Comparison of ENCODE assay signal across 8 cellular contexts in the genomic region with DNA sequence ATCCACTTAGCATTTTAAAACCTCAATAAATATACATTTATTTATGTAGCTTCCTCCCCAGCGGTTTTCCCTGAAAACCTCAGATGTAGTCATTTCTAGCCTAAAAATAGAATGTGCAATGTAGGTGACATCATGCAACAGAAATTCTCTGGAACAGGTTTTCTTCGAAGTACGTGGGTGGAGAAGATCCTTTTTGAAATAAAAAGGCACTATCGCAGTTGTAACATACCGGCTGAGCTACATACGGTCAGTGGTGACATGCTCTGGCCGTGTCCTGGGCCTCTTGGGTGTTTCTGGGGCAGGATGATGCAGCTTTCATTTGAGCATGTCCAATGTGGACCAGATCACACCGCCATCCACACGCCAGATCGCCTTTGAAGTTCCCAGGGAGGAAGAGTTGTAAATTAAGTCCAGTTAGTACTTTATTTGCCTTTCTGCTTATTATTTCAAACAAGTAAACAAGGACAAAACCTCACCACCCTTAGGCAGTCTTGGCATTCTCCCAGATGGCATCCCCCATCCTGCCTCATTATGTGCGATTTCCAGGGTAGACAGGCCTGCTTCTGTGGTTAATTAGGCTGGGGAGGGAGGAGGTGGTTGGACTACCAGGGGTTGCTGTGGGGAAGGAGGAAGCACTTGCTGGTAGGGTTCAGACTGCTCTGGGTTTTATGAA.
A peak's percentile ranks its signal among the peaks of the same experiment; 100 is the strongest.
DNase-seq lines count a peak whose midpoint lies in the region; ATAC-seq and TF ChIP-seq lines count a peak whose summit lies in the region.

No MANE protein-coding gene starts in this region.

- no peak overlapping the region for H2BK120ac ChIP-seq in H9 (ENCODE audit: low read depth, low read length, poor library complexity, severe bottlenecking)

- no peaks in the 10 kb centered on the region for H3K9me2 ChIP-seq in PC-9 (ENCODE audit: insufficient read depth)

- DNase-seq in natural killer cell treated with Interleukin-12 subunit alpha and Interleukin-12 subunit beta and Interleukin-15 and Interleukin-18, amount 100 ng/mL, for 72 hours (ENCODE audit: low spot score): peak; percentile 74
- no peak for DNase-seq in natural killer cell
- peak; percentile 32 to 86 for DNase-seq in PC-9
- peak; percentile 18 for DNase-seq in cerebellum (ENCODE audit: low spot score)
- DNase-seq in smooth muscle cell (lab: John Stamatoyannopoulos, UW; ENCODE audit: unreplicated experiment): no peak
- DNase-seq in H9: no peak

- no peak overlapping the region for H3K56ac ChIP-seq in H9 (ENCODE audit: insufficient read length, low read depth, low read length)

- peaks cover 18% of the 10 kb centered on the region for H3K36me3 Mint-ChIP-seq in natural killer cell treated with Interleukin-12 subunit alpha and Interleukin-12 subunit beta and Interleukin-15 and Interleukin-18, amount 100 ng/mL, for 72 hours
- H3K36me3 Mint-ChIP-seq in natural killer cell (no peaks in the 10 kb centered on the region), H9 (ENCODE audit: insufficient read depth in 1 of 3, low read depth in 3 of 3) (peaks cover 2 to 8% (median 2%) of the 10 kb centered on the region in 3 experiments; a peak in 5 of 7 replicates)

- no peak overlapping the region for H2AFZ ChIP-seq in PC-9
- no peak overlapping the region for H2AFZ ChIP-seq in smooth muscle cell (ENCODE audit: low read depth)
- H2AFZ ChIP-seq in H9 (ENCODE audit: low read length): no peak overlapping the region

- no peak overlapping the region for H3K4ac ChIP-seq in H9 (ENCODE audit: low read depth, low read length)

- H3F3A ChIP-seq in PC-9 (ENCODE audit: insufficient read depth, low read depth): peaks cover 22% of the 10 kb centered on the region
- H3F3A ChIP-seq in smooth muscle cell (ENCODE audit: low read depth): no peaks in the 10 kb centered on the region

- intact Hi-C loops in natural killer cell (cut with micrococcal nuclease): no loop called here
- intact Hi-C loops in PC-9 (cut with micrococcal nuclease; ENCODE audit: unreplicated experiment): no loop called here

- no peaks in the 10 kb centered on the region for H3K23me2 ChIP-seq in H9 (ENCODE audit: insufficient read length, low read depth, low read length, poor library complexity, severe bottlenecking)

- H3K4me3 ChIP-seq in PC-9 (peak overlapping the region; percentile 0; the same call in 1 of the 2 replicates), smooth muscle cell (no peak overlapping the region)

- no peak for TF ChIP-seq CTCF in natural killer cell (IDR thresholded peaks at IDR 0.05)
- no peak for TF ChIP-seq CTCF in PC-9 (conservative IDR thresholded peaks at IDR 0.05)
- no peak for TF ChIP-seq CTCF in smooth muscle cell (IDR thresholded peaks at IDR 0.05; ENCODE audit: borderline replicate concordance, insufficient read depth, poor library complexity, severe bottlenecking)
- no peak for TF ChIP-seq CTCF in H9 (conservative IDR thresholded peaks at IDR 0.05)

- H3K9ac ChIP-seq in smooth muscle cell (ENCODE audit: low read depth) (peak overlapping the region; percentile 85), H9 (ENCODE audit: extremely low read depth, insufficient read length, low read length) (no peak overlapping the region)

- H2BK5ac ChIP-seq in H9 (ENCODE audit: insufficient read length, low read length): no peak overlapping the region

- BruUV-seq in PC-9 (replicated peaks; lab: Mats Ljungman, UMichigan): TSS peak; percentile 51

- no peaks in the 10 kb centered on the region for H3K79me2 ChIP-seq in PC-9 (ENCODE audit: low read depth)
- no peaks in the 10 kb centered on the region for H3K79me2 ChIP-seq in smooth muscle cell (ENCODE audit: low read depth)
- H3K79me2 ChIP-seq in H9 (ENCODE audit: insufficient read depth, low read length): no peaks in the 10 kb centered on the region

- H2BK15ac ChIP-seq in H9 (ENCODE audit: low read depth, low read length): no peak overlapping the region

- H4K5ac ChIP-seq in H9 (ENCODE audit: insufficient read length, low read depth, low read length): no peak overlapping the region

- H3K27me3 ChIP-seq in PC-9 (ENCODE audit: insufficient read depth, low read depth) (no peaks in the 10 kb centered on the region), smooth muscle cell (ENCODE audit: low read depth) (no peaks in the 10 kb centered on the region), H9 (ENCODE audit: insufficient read depth, low read length) (no peaks in the 10 kb centered on the region)

- H3K27me3 Mint-ChIP-seq in natural killer cell treated with Interleukin-12 subunit alpha and Interleukin-12 subunit beta and Interleukin-15 and Interleukin-18, amount 100 ng/mL, for 72 hours: peaks cover 0 to 13% of the 10 kb centered on the region in 2 donors
- H3K27me3 Mint-ChIP-seq in natural killer cell (ENCODE audit: low read depth in 2 of 2) (peaks cover 7% of the 10 kb centered on the region in 2 donors), H9 (ENCODE audit: low read depth) (no peaks in the 10 kb centered on the region)

- peak overlapping the region; percentile 58 for H3K27ac ChIP-seq in PC-9
- peak overlapping the region; percentile 96 for H3K27ac ChIP-seq in smooth muscle cell (ENCODE audit: low read depth)
- H3K27ac ChIP-seq in H9 (ENCODE audit: insufficient read length, low read depth, low read length): no peak overlapping the region

- WGBS in smooth muscle cell (ENCODE audit: low lambda C conversion rate): 19% methylated on average over 11 of the region's 11 CpGs
- WGBS in H9 (ENCODE audit: extremely low coverage, insufficient read length, low lambda C conversion rate): no CpG with 5 or more reads among the region's 11 CpGs

- no peaks in the 10 kb centered on the region for H3K9me3 ChIP-seq in PC-9 (ENCODE audit: insufficient read depth, low read depth)
- H3K9me3 ChIP-seq in smooth muscle cell (replicated peaks; ENCODE audit: low read depth): no peaks in the 10 kb centered on the region
- H3K9me3 ChIP-seq in H9 (ENCODE audit: control insufficient read depth, low read depth, low read length): no peaks in the 10 kb centered on the region

- H3K4me1 ChIP-seq in PC-9 (replicated peaks; ENCODE audit: insufficient read depth) (peaks cover 61% of the 10 kb centered on the region), smooth muscle cell (ENCODE audit: low read depth) (peaks cover 11% of the 10 kb centered on the region), H9 (ENCODE audit: insufficient read depth, low read length) (peaks cover 3% of the 10 kb centered on the region; the same call in 1 of the 2 replicates)

- no peak overlapping the region for H4K8ac ChIP-seq in H9 (replicated peaks; ENCODE audit: insufficient read length, low read depth, low read length)

- POLR2A ChIA-PET in PC-9 (lab: Charles Lee; ENCODE audit: unreplicated experiment): interaction anchor here (0.7 to 1.0 kb wide), 2 partner anchors 9 to 17 kb away, joined by 3 to 7 read pairs; no protein-coding TSS in a partner anchor

- no peaks in the 10 kb centered on the region for H3K9me3 Mint-ChIP-seq in natural killer cell treated with Interleukin-12 subunit alpha and Interleukin-12 subunit beta and Interleukin-15 and Interleukin-18, amount 100 ng/mL, for 72 hours
- H3K9me3 Mint-ChIP-seq in natural killer cell (no peaks in the 10 kb centered on the region), H9 (no peaks in the 10 kb centered on the region)

- no peak overlapping the region for H2BK12ac ChIP-seq in H9 (ENCODE audit: insufficient read length, low read depth, low read length)

- H3K79me1 ChIP-seq in H9 (ENCODE audit: insufficient read depth, low read depth, low read length, poor library complexity, severe bottlenecking): no peaks in the 10 kb centered on the region

- no peak overlapping the region for H2BK20ac ChIP-seq in H9 (ENCODE audit: low read depth, low read length, poor library complexity, severe bottlenecking)

- H3T11ph ChIP-seq in H9 (ENCODE audit: low read length): no peak overlapping the region

- H3K4me1 Mint-ChIP-seq in natural killer cell treated with Interleukin-12 subunit alpha and Interleukin-12 subunit beta and Interleukin-15 and Interleukin-18, amount 100 ng/mL, for 72 hours (ENCODE audit: low read depth in 2 of 2): peaks cover 36 to 72% of the 10 kb centered on the region in 2 donors
- H3K4me1 Mint-ChIP-seq in natural killer cell (peaks cover 0 to 5% of the 10 kb centered on the region in 2 donors), H9 (peaks cover 34 to 40% of the 10 kb centered on the region in 2 experiments)

- CTCF ChIA-PET in PC-9 (lab: Charles Lee): interaction anchor here (0.7 kb wide), 1 partner anchor 38 kb away, joined by 16 read pairs; no protein-coding TSS in a partner anchor

- no peaks in the 10 kb centered on the region for H4K20me1 ChIP-seq in PC-9 (ENCODE audit: insufficient read depth)
- H4K20me1 ChIP-seq in smooth muscle cell (ENCODE audit: low read depth): no peaks in the 10 kb centered on the region
- H4K20me1 ChIP-seq in H9 (ENCODE audit: control insufficient read depth, insufficient read depth, insufficient read length): no peaks in the 10 kb centered on the region

- H3K4me3 Mint-ChIP-seq in natural killer cell treated with Interleukin-12 subunit alpha and Interleukin-12 subunit beta and Interleukin-15 and Interleukin-18, amount 100 ng/mL, for 72 hours: peak overlapping the region; percentile 76
- H3K4me3 Mint-ChIP-seq in natural killer cell: no peak overlapping the region
- no peak overlapping the region for H3K4me3 Mint-ChIP-seq in H9

- H3K18ac ChIP-seq in H9 (ENCODE audit: insufficient read length, low read depth, low read length): no peak overlapping the region

- peak; percentile 83 to 85 for ATAC-seq in natural killer cell treated with Interleukin-12 subunit alpha and Interleukin-12 subunit beta and Interleukin-15 and Interleukin-18, amount 100 ng/mL, for 72 hours
- ATAC-seq in natural killer cell: no peak
- ATAC-seq in GM21515 (IDR thresholded peaks at IDR 0.05; ENCODE audit: unreplicated experiment): no peak
- no peak for ATAC-seq in HG03342 (IDR thresholded peaks at IDR 0.05; ENCODE audit: unreplicated experiment)

- no peak overlapping the region for H4K91ac ChIP-seq in H9 (ENCODE audit: insufficient read length, low read depth, low read length)

- peak overlapping the region; percentile 95 to 99 for H3K27ac Mint-ChIP-seq in natural killer cell treated with Interleukin-12 subunit alpha and Interleukin-12 subunit beta and Interleukin-15 and Interleukin-18, amount 100 ng/mL, for 72 hours
- H3K27ac Mint-ChIP-seq in natural killer cell (no peak overlapping the region), H9 (no peak overlapping the region)

- no peak overlapping the region for H2AK5ac ChIP-seq in H9 (ENCODE audit: insufficient read length, low read length)

- H3K14ac ChIP-seq in H9 (ENCODE audit: insufficient read depth, low read length): no peak overlapping the region

- H3K36me3 ChIP-seq in PC-9 (ENCODE audit: low read depth) (no peaks in the 10 kb centered on the region), smooth muscle cell (ENCODE audit: low read depth) (no peaks in the 10 kb centered on the region)

- H3K23ac ChIP-seq in H9 (ENCODE audit: insufficient read length, low read depth, low read length): no peak overlapping the region

- H3K4me2 ChIP-seq in PC-9 (peak overlapping the region; percentile 56), smooth muscle cell (peak overlapping the region; percentile 55), H9 (ENCODE audit: insufficient read depth, insufficient read length, low read length) (no peak overlapping the region)

Comparison
In these comparisons a context has a peak if more than half of its experiments do, and no peak if none do; other contexts are left out.
1. ATAC-seq: peak in natural killer cell treated with Interleukin-12 subunit alpha and Interleukin-12 subunit beta and Interleukin-15 and Interleukin-18, amount 100 ng/mL, for 72 hours (2 of 2); none in natural killer cell (0 of 3), GM21515 (single experiment) and HG03342 (single experiment).
2. DNase-seq: peak in natural killer cell treated with Interleukin-12 subunit alpha and Interleukin-12 subunit beta and Interleukin-15 and Interleukin-18, amount 100 ng/mL, for 72 hours (single experiment), PC-9 (2 of 2) and cerebellum (single experiment); none in natural killer cell (single experiment), smooth muscle cell (single experiment) and H9 (single experiment).
3. H3K27ac Mint-ChIP-seq: peak in natural killer cell treated with Interleukin-12 subunit alpha and Interleukin-12 subunit beta and Interleukin-15 and Interleukin-18, amount 100 ng/mL, for 72 hours (2 of 2); none in natural killer cell (0 of 2) and H9 (0 of 3).